Comparison of ENCODE assay signal across 14 cellular contexts in the genomic region with DNA sequence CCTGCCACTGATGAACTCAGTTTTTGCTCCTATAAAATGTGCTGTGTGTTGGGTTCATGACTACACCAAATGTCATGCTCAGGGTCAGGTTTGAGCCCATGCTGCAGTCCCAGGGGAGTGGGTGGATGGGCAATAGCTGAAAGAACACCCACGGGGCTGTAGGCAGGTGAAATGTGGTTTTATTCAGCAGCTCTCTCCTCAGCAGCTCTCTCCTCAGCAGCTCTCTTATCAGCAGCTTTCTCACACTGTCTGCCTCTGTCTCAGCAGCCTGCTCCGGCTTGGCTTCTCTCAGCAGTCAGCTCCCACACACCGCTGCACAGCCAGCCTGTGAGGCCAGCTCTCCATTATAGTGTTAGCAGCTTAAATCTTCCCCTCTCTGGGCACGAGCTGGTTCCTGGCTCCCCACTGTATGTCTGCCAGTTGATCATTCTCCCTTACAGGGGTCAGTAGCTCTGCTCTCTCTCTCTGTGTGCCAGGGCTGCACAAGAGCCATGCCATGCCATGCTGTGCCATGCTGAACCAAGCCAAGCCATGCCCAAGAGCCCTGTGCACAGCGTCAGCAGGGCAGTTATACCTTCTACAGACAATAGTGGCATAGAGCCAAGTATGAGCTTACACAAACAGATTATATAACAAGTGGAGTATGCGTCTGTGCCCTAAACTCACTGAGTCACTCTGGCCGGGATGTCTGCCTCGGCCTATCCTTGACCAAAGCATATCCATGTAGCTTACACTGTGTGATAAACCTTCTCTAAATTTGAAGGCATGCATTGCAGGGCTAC.
DNase-seq lines count a peak whose midpoint lies in the region; ATAC-seq and TF ChIP-seq lines count a peak whose summit lies in the region.
"Had no signal": no experiment of that assay in that cellular context is flagged by ENCODE, and none has a peak within 500 bp of the region (broad histone marks: within the 10 kb centered on the region; RNA-seq: fewer than 3 reads in every experiment).

No MANE protein-coding gene starts in this region.

- no peak overlapping the region for H3K4me2 ChIP-seq in smooth muscle cell

- H3K27ac ChIP-seq in smooth muscle cell (ENCODE audit: low read depth) (peak overlapping the region; percentile 56), RWPE1 (no peak overlapping the region)
- H3K27ac ChIP-seq: adrenal gland, ovary, thoracic aorta had no signal

- no peaks in the 10 kb centered on the region for H3K79me2 ChIP-seq in smooth muscle cell (ENCODE audit: low read depth)

- H3F3A ChIP-seq in smooth muscle cell (ENCODE audit: low read depth): no peaks in the 10 kb centered on the region

- H3K9me3 ChIP-seq in smooth muscle cell (replicated peaks; ENCODE audit: low read depth): no peaks in the 10 kb centered on the region
- H3K9me3 ChIP-seq: adrenal gland, ovary, thoracic aorta had no signal

- CTCF ChIA-PET in RWPE1 (lab: Yijun Ruan, JAX): interaction anchor here (0.6 kb wide), 1 partner anchor 9 kb away, joined by 3 read pairs; no protein-coding TSS in a partner anchor

- 35% methylated on average over 8 of the region's 8 CpGs for WGBS in smooth muscle cell (ENCODE audit: low lambda C conversion rate)

- POLR2A ChIA-PET in RWPE1 (lab: Yijun Ruan, JAX; ENCODE audit: low non-redundant PET): no interaction called here

- no peaks in the 10 kb centered on the region for H3K27me3 ChIP-seq in smooth muscle cell (ENCODE audit: low read depth)
- H3K27me3 ChIP-seq: adrenal gland, ovary had no signal

- no peaks in the 10 kb centered on the region for H3K36me3 ChIP-seq in smooth muscle cell (ENCODE audit: low read depth)
- H3K36me3 ChIP-seq: adrenal gland, ovary, thoracic aorta had no signal

- no peaks in the 10 kb centered on the region for H3K4me1 ChIP-seq in smooth muscle cell (ENCODE audit: low read depth)
- H3K4me1 ChIP-seq: adrenal gland had no signal

- H3K4me3 ChIP-seq in choroid plexus epithelial cell (ENCODE audit: low read depth, low read length) (no peak overlapping the region), smooth muscle cell (no peak overlapping the region)
- H3K4me3 ChIP-seq: adrenal gland, ovary, thoracic aorta had no signal

- TF ChIP-seq CTCF in choroid plexus epithelial cell (conservative IDR thresholded peaks at IDR 0.05; ENCODE audit: low read depth, low read length) (no peak), smooth muscle cell (IDR thresholded peaks at IDR 0.05; ENCODE audit: borderline replicate concordance, insufficient read depth, poor library complexity, severe bottlenecking) (no peak), RWPE1 (conservative IDR thresholded peaks at IDR 0.05; ENCODE audit: low read depth) (no peak)

- no peaks in the 10 kb centered on the region for H4K20me1 ChIP-seq in smooth muscle cell (ENCODE audit: low read depth)

- H3K9ac ChIP-seq in smooth muscle cell (ENCODE audit: low read depth): no peak overlapping the region

- DNase-seq in NCI-H446 treated with DMSO at 0.1 percent for 48 hours (lab: John Stamatoyannopoulos, UW) (peak; percentile 61), choroid plexus epithelial cell (ENCODE audit: low read depth) (peak; percentile 33), smooth muscle cell (lab: John Stamatoyannopoulos, UW; ENCODE audit: unreplicated experiment) (no peak), RWPE1 (ENCODE audit: low spot score) (no peak)
- no peak for DNase-seq in activated CD4-positive, alpha-beta T cell treated with anti-CD3 and anti-CD28 coated beads for 48 hours
- DNase-seq: Karpas-422; NCI-H146; ovary; stimulated activated CD4-positive, alpha-beta T cell treated with anti-CD3 and anti-CD28 coated beads, Interleukin-4, amount 100 ng/mL, for 1 hour had no signal

- ATAC-seq in GM18868 (IDR thresholded peaks at IDR 0.05; ENCODE audit: unreplicated experiment) (peak; percentile 63), GM21786 (IDR thresholded peaks at IDR 0.05; ENCODE audit: unreplicated experiment) (no peak)
- ATAC-seq: activated CD4-positive, CD25-positive, alpha-beta regulatory T cell treated with anti-CD3 and anti-CD28 coated beads, Interleukin-2, amount 50 U/mL, for 24 hours had no signal

- H2AFZ ChIP-seq in smooth muscle cell (ENCODE audit: low read depth): peak overlapping the region; percentile 31

Comparison
In these comparisons a context has a peak if more than half of its experiments do, and no peak if none do; other contexts are left out.
1. DNase-seq: peak in NCI-H446 treated with DMSO at 0.1 percent for 48 hours (single experiment) and choroid plexus epithelial cell (single experiment); none in smooth muscle cell (single experiment), RWPE1 (single experiment) and activated CD4-positive, alpha-beta T cell treated with anti-CD3 and anti-CD28 coated beads for 48 hours (single experiment).